In genomic region chr12:130477221-130477620, GRCh38 we compare ENCODE assay signal across 21 cellular contexts.
"Had no signal": no experiment of that assay in that cellular context is flagged by ENCODE, and none has a peak within 500 bp of the region (broad histone marks: within the 10 kb centered on the region; RNA-seq: fewer than 3 reads in every experiment).

No MANE protein-coding gene starts in this region.

- H3K4me3 ChIP-seq: K562, SJCRH30 had no signal

- H3K9me3 ChIP-seq: SJCRH30 had no signal

- DNase-seq: Kasumi-1, MM.1S, NCI-H1092 treated with DMSO at 0.1 percent for 48 hours, NCI-H1436, NCI-H187, NCI-H2029, NCI-H2081 treated with DMSO at 0.1 percent for 48 hours, NCI-H2171, NCI-H226, NCI-H446, NCI-H510A, NCI-H524 treated with DMSO at 0.1 percent for 48 hours, NCI-H69, NCI-H774, RPMI8226, SHP77 treated with DMSO at 0.1 percent for 48 hours had no signal

- H3K27ac ChIP-seq: HL-60, KMS-11, SJCRH30 had no signal

- ATAC-seq: K562, SK-N-SH treated with all-trans-retinoic acid at 6 μM for 48 hours had no signal

- H3K4me1 ChIP-seq: SJCRH30 had no signal

- H3K36me3 ChIP-seq: SJCRH30 had no signal
